ENCODE assay signal across 14 cellular contexts in the genomic region with DNA sequence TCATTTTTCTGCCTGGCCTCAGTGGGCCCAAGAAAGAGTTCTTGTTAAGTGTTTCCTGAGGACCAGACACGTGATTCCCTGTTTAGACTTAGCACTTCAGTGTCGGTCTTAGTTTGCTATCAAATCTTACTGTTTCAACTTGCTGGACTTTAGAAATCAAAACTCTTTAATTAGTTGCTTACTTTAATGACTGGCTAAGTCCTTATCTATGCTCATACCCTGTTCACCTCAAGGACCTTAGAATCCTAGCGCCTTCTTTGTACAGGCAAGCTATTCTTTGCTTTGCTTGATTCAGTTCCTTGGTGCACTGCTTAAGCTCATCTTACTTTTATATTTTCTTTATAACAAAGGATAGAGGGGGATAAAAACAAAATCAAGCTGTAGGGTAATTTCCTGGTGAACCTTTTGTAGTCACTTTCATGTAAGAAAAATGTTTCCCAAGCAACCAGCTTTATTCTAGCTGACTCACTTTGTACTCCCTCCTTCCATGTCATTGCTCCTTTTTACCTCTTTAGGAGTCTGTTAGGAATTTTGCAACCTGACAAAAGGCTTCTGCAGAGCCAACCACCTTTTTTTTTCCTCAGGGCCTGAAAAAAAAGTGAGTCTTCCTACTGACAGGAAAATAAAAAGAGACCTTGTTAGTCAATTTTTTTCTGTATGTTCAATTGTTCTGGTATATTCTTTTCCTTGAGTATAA. TPM values are rescaled to one million over a fixed set of nuclear protein-coding genes. Genes with fewer than 3 reads are reported as not detected.
DNase-seq lines count a peak whose midpoint lies in the region; ATAC-seq and TF ChIP-seq lines count a peak whose summit lies in the region.
"Had no signal": no experiment of that assay in that cellular context is flagged by ENCODE, and none has a peak within 500 bp of the region (broad histone marks: within the 10 kb centered on the region; RNA-seq: fewer than 3 reads in every experiment).

No MANE protein-coding gene starts in this region.

- H4K5ac ChIP-seq in H9 (ENCODE audit: insufficient read length, low read depth, low read length) = no peak overlapping the region

- H3K56ac ChIP-seq in H9 (ENCODE audit: insufficient read length, low read depth, low read length) = no peak overlapping the region

- H3K9me3 ChIP-seq in H9 (ENCODE audit: control insufficient read depth, low read depth, low read length) = peaks cover 4% of the 10 kb centered on the region
- H3K9me3 ChIP-seq in PC-9 (ENCODE audit: insufficient read depth, low read depth) = no peaks in the 10 kb centered on the region
- no peaks in the 10 kb centered on the region for H3K9me3 ChIP-seq in osteoblast (ENCODE audit: low read depth, low read length)
- H3K9me3 ChIP-seq: heart right ventricle, right atrium auricular region, tibial artery had no signal

- no peak overlapping the region for H4K8ac ChIP-seq in H9 (replicated peaks; ENCODE audit: insufficient read length, low read depth, low read length)

- DNase-seq in H9 = no peak
- peak in 1 of 2 experiments; percentile 68 for DNase-seq in PC-9
- peak; percentile 65 for DNase-seq in epithelial cell of esophagus (ENCODE audit: low read depth)
- DNase-seq in osteoblast (ENCODE audit: insufficient read length, low spot score, missing footprints) = no peak
- DNase-seq in NCI-H526 (lab: John Stamatoyannopoulos, UW) = no peak
- no peak for DNase-seq in activated gamma-delta T cell (lab: John Stamatoyannopoulos, UW)
- DNase-seq: heart right ventricle, naive B cell, NCI-H1092 treated with DMSO at 0.1 percent for 48 hours, NCI-H2227 treated with DMSO at 0.1 percent for 48 hours, tibial artery had no signal

- no peak overlapping the region for H3K18ac ChIP-seq in H9 (ENCODE audit: insufficient read length, low read depth, low read length)

- H3K23ac ChIP-seq in H9 (ENCODE audit: insufficient read length, low read depth, low read length) = no peak overlapping the region

- no peaks in the 10 kb centered on the region for H3K27me3 ChIP-seq in H9 (ENCODE audit: insufficient read depth, low read length)
- H3K27me3 ChIP-seq in PC-9 (ENCODE audit: insufficient read depth, low read depth) = no peaks in the 10 kb centered on the region
- H3K27me3 ChIP-seq in osteoblast (ENCODE audit: insufficient read depth, low read length) = no peaks in the 10 kb centered on the region
- H3K27me3 ChIP-seq: heart right ventricle, right atrium auricular region, tibial artery had no signal

- H2AK5ac ChIP-seq in H9 (ENCODE audit: insufficient read length, low read length) = no peak overlapping the region

- no peaks in the 10 kb centered on the region for H3K23me2 ChIP-seq in H9 (ENCODE audit: insufficient read length, low read depth, low read length, poor library complexity, severe bottlenecking)

- no peak overlapping the region for H3K14ac ChIP-seq in H9 (ENCODE audit: insufficient read depth, low read length)

- no peaks in the 10 kb centered on the region for H3K9me2 ChIP-seq in PC-9 (ENCODE audit: insufficient read depth)

- ATAC-seq in HG02981 (IDR thresholded peaks at IDR 0.05; ENCODE audit: unreplicated experiment) = no peak
- ATAC-seq: heart right ventricle had no signal

- peaks cover 14 to 24% of the 10 kb centered on the region in 2 experiments for H3K4me1 Mint-ChIP-seq in H9

- H3K27ac Mint-ChIP-seq in H9 = peak overlapping the region; percentile 11 to 82 (median 68); a peak in 5 of 7 replicates
- H3K27ac Mint-ChIP-seq: naive B cell had no signal

- H3K4me2 ChIP-seq in H9 (ENCODE audit: insufficient read depth, insufficient read length, low read length) (no peak overlapping the region), PC-9 (peak overlapping the region; percentile 21), osteoblast (ENCODE audit: insufficient read depth, low read length) (no peak overlapping the region)

- H2AFZ ChIP-seq in H9 (ENCODE audit: low read length) (no peak overlapping the region), PC-9 (no peak overlapping the region), osteoblast (ENCODE audit: low read length) (no peak overlapping the region)

- no peak overlapping the region for H3K27ac ChIP-seq in H9 (ENCODE audit: insufficient read length, low read depth, low read length)
- peak overlapping the region; percentile 59 for H3K27ac ChIP-seq in PC-9
- H3K27ac ChIP-seq in osteoblast (ENCODE audit: low read depth, low read length) = peak overlapping the region; percentile 17
- H3K27ac ChIP-seq: heart right ventricle, right atrium auricular region, tibial artery, VCaP had no signal

- no peak overlapping the region for H2BK20ac ChIP-seq in H9 (ENCODE audit: low read depth, low read length, poor library complexity, severe bottlenecking)

- CTCF ChIA-PET in PC-9 (lab: Charles Lee) = interaction anchor here (0.5 kb wide), 1 partner anchor 17 kb away, joined by 3 read pairs; no protein-coding TSS in a partner anchor

- no peak overlapping the region for H3T11ph ChIP-seq in H9 (ENCODE audit: low read length)

- H4K91ac ChIP-seq in H9 (ENCODE audit: insufficient read length, low read depth, low read length) = no peak overlapping the region

- peaks cover 9% of the 10 kb centered on the region; the same call in 1 of the 2 replicates for H3F3A ChIP-seq in PC-9 (ENCODE audit: insufficient read depth, low read depth)

- H2BK120ac ChIP-seq in H9 (ENCODE audit: low read depth, low read length, poor library complexity, severe bottlenecking) = no peak overlapping the region

- no peak overlapping the region for H2BK15ac ChIP-seq in H9 (ENCODE audit: low read depth, low read length)

- H4K20me1 ChIP-seq in H9 (ENCODE audit: control insufficient read depth, insufficient read depth, insufficient read length) = no peaks in the 10 kb centered on the region
- 0 out of 2 replicates have a peak, but pooled peaks cover 15% of the 10 kb centered on the region for H4K20me1 ChIP-seq in PC-9 (ENCODE audit: insufficient read depth)
- peaks cover 8% of the 10 kb centered on the region for H4K20me1 ChIP-seq in osteoblast (ENCODE audit: insufficient read depth, low read length)

- no peaks in the 10 kb centered on the region for H3K27me3 Mint-ChIP-seq in H9 (ENCODE audit: low read depth)
- H3K27me3 Mint-ChIP-seq: naive B cell had no signal

- no peak overlapping the region for H3K4ac ChIP-seq in H9 (ENCODE audit: low read depth, low read length)

- POLR2A ChIA-PET in PC-9 (lab: Charles Lee; ENCODE audit: unreplicated experiment) = interaction anchor here (0.5 to 0.6 kb wide), 3 partner anchors 12 to 60 kb away, joined by 4 to 7 read pairs (median 6); a partner anchor contains a TSS

- H2BK12ac ChIP-seq in H9 (ENCODE audit: insufficient read length, low read depth, low read length) = no peak overlapping the region

- TF ChIP-seq CTCF in H9 (conservative IDR thresholded peaks at IDR 0.05) (no peak), PC-9 (conservative IDR thresholded peaks at IDR 0.05) (no peak), epithelial cell of esophagus (IDR thresholded peaks at IDR 0.05; ENCODE audit: insufficient read depth, low read depth, low read length, missing control alignments) (no peak), osteoblast (IDR thresholded peaks at IDR 0.05; ENCODE audit: extremely low read depth, low read depth, low read length) (no peak)

- no peaks in the 10 kb centered on the region for H3K9me3 Mint-ChIP-seq in H9
- H3K9me3 Mint-ChIP-seq: naive B cell had no signal

- intact Hi-C loops in PC-9 (cut with micrococcal nuclease; ENCODE audit: unreplicated experiment) = no loop called here

- H3K79me2 ChIP-seq in H9 (ENCODE audit: insufficient read depth, low read length) (peaks cover 4% of the 10 kb centered on the region; the same call in 1 of the 2 replicates), PC-9 (ENCODE audit: low read depth) (peaks cover 91% of the 10 kb centered on the region), osteoblast (ENCODE audit: insufficient read depth, low read length) (peaks cover 78% of the 10 kb centered on the region)

- H3K4me3 Mint-ChIP-seq in H9 = peak overlapping the region in 1 of 2 experiments; percentile 12; a peak in 2 of 5 replicates
- H3K4me3 Mint-ChIP-seq: naive B cell had no signal

- H3K4me3 ChIP-seq in PC-9 (no peak overlapping the region), epithelial cell of esophagus (ENCODE audit: low read length) (no peak overlapping the region), osteoblast (ENCODE audit: insufficient read depth, low read length) (no peak overlapping the region)
- H3K4me3 ChIP-seq: heart right ventricle, right atrium auricular region, tibial artery had no signal

- no CpG with 5 or more reads among the region's 3 CpGs for WGBS in H9 (ENCODE audit: extremely low coverage, insufficient read length, low lambda C conversion rate)

- H3K4me1 ChIP-seq in H9 (ENCODE audit: insufficient read depth, low read length) (no peaks in the 10 kb centered on the region; the same call in 1 of the 2 replicates), PC-9 (replicated peaks; ENCODE audit: insufficient read depth) (peaks cover 24% of the 10 kb centered on the region), osteoblast (ENCODE audit: insufficient read depth, low read length) (peaks cover 9% of the 10 kb centered on the region)
- H3K4me1 ChIP-seq: right atrium auricular region had no signal

- H3K9ac ChIP-seq in H9 (ENCODE audit: extremely low read depth, insufficient read length, low read length) = no peak overlapping the region

- no peak overlapping the region for H2BK5ac ChIP-seq in H9 (ENCODE audit: insufficient read length, low read length)

- H3K36me3 Mint-ChIP-seq in H9 (ENCODE audit: insufficient read depth in 1 of 3, low read depth in 3 of 3) = no peaks in the 10 kb centered on the region
- H3K36me3 Mint-ChIP-seq: naive B cell had no signal

- BruUV-seq in PC-9 (replicated peaks; lab: Mats Ljungman, UMichigan) = no TSS peak

- H3K79me1 ChIP-seq in H9 (ENCODE audit: insufficient read depth, low read depth, low read length, poor library complexity, severe bottlenecking) = no peaks in the 10 kb centered on the region

- no peaks in the 10 kb centered on the region for H3K36me3 ChIP-seq in PC-9 (ENCODE audit: low read depth)
- H3K36me3 ChIP-seq in osteoblast (ENCODE audit: insufficient read depth, low read length) = no peaks in the 10 kb centered on the region
- H3K36me3 ChIP-seq: heart right ventricle, right atrium auricular region, tibial artery had no signal

RNA-seq across cellular contexts. Expression of a gene that starts 14.7 kb away (rescaled TPM):
- total RNA-seq in H9 (2021) (27.7 and 29.6 TPM in 2 replicates), PC-9 (2021) (24.4 and 30.9 TPM in 2 replicates), osteoblast (21.0 and 21.8 TPM in 2 replicates)
